14 cellular contexts compared by ENCODE assay signal in genomic region chr7:12256025-12256570, GRCh38. TPM values are rescaled to one million over a fixed set of nuclear protein-coding genes. Genes with fewer than 3 reads are reported as not detected.
A peak's percentile ranks its signal among the peaks of the same experiment; 100 is the strongest.
DNase-seq lines count a peak whose midpoint lies in the region; ATAC-seq and TF ChIP-seq lines count a peak whose summit lies in the region.
"Had no signal": no experiment of that assay in that cellular context is flagged by ENCODE, and none has a peak within 500 bp of the region (broad histone marks: within the 10 kb centered on the region; RNA-seq: fewer than 3 reads in every experiment).

No MANE protein-coding gene starts in this region.

- peaks cover 19% of the 10 kb centered on the region for H3K4me1 ChIP-seq in CD8-positive, alpha-beta T cell (ENCODE audit: insufficient read depth, low read length)
- H3K4me1 ChIP-seq in osteoblast (ENCODE audit: insufficient read depth, low read length), result no peaks in the 10 kb centered on the region

- peaks cover 4% of the 10 kb centered on the region for H3K27me3 Mint-ChIP-seq in CD8-positive, alpha-beta T cell (ENCODE audit: low read depth)

- H3K4me2 ChIP-seq in osteoblast (ENCODE audit: insufficient read depth, low read length), result no peak overlapping the region

- no peaks in the 10 kb centered on the region for H3K9me3 ChIP-seq in CD8-positive, alpha-beta T cell (ENCODE audit: low read length)
- no peaks in the 10 kb centered on the region for H3K9me3 ChIP-seq in osteoblast (ENCODE audit: low read depth, low read length)

- DNase-seq in CD8-positive, alpha-beta T cell, result no peak
- peak; percentile 42 for DNase-seq in HT1080 (ENCODE audit: low read depth)
- DNase-seq in astrocyte of the spinal cord (ENCODE audit: low read depth, low spot score), result peak; percentile 15
- peak; percentile 16 for DNase-seq in kidney epithelial cell (ENCODE audit: low read depth)
- DNase-seq in osteoblast (ENCODE audit: insufficient read length, low spot score, missing footprints), result no peak
- DNase-seq in cerebellar cortex (ENCODE audit: low spot score), result no peak
- no peak for DNase-seq in ureter (ENCODE audit: low spot score)
- DNase-seq: H7; naive B cell; NK-92 treated with Interleukin-12 subunit alpha and Interleukin-12 subunit beta, amount 100 ng/mL, for 24 hours; stimulated activated CD4-positive, alpha-beta T cell treated with anti-CD3 and anti-CD28 coated beads, Interleukin-4, amount 100 ng/mL, for 4 hours; stimulated activated naive CD4-positive, alpha-beta T cell treated with Interleukin-2 at 50 U/mL for 16 hours had no signal

- H4K20me1 ChIP-seq in osteoblast (ENCODE audit: insufficient read depth, low read length), result no peaks in the 10 kb centered on the region

- no peaks in the 10 kb centered on the region for H3K36me3 ChIP-seq in CD8-positive, alpha-beta T cell (ENCODE audit: insufficient read depth, low read length)
- H3K36me3 ChIP-seq in kidney epithelial cell (ENCODE audit: control insufficient read depth, insufficient read depth, low read length), result no peaks in the 10 kb centered on the region
- no peaks in the 10 kb centered on the region for H3K36me3 ChIP-seq in osteoblast (ENCODE audit: insufficient read depth, low read length)

- no peaks in the 10 kb centered on the region for H3K27me3 ChIP-seq in CD8-positive, alpha-beta T cell (ENCODE audit: insufficient read depth, low read length)
- H3K27me3 ChIP-seq in kidney epithelial cell (ENCODE audit: control insufficient read depth, insufficient read depth, low read length), result no peaks in the 10 kb centered on the region
- H3K27me3 ChIP-seq in osteoblast (ENCODE audit: insufficient read depth, low read length), result no peaks in the 10 kb centered on the region

- ATAC-seq in CD8-positive, alpha-beta T cell, result no peak
- no peak for ATAC-seq in GM18505 (IDR thresholded peaks at IDR 0.05; ENCODE audit: unreplicated experiment)

- no peak for TF ChIP-seq POLR2A in GM18505 (IDR thresholded peaks at IDR 0.05; ENCODE audit: borderline replicate concordance, extremely low read depth, insufficient read depth, insufficient read length)

- peaks cover 14% of the 10 kb centered on the region for H3K9me3 Mint-ChIP-seq in CD8-positive, alpha-beta T cell

- no peaks in the 10 kb centered on the region for H3K79me2 ChIP-seq in osteoblast (ENCODE audit: insufficient read depth, low read length)

- CTCF ChIA-PET in CD8-positive, alpha-beta T cell (lab: Charles Lee), result no interaction called here

- no peak overlapping the region for H2AFZ ChIP-seq in osteoblast (ENCODE audit: low read length)

- H3K4me1 Mint-ChIP-seq in CD8-positive, alpha-beta T cell (ENCODE audit: low read depth), result peaks cover 6% of the 10 kb centered on the region
- H3K4me1 Mint-ChIP-seq: naive B cell had no signal

- no peak for TF ChIP-seq CTCF in CD8-positive, alpha-beta T cell (IDR thresholded peaks at IDR 0.05)
- no peak for TF ChIP-seq CTCF in astrocyte of the spinal cord (IDR thresholded peaks at IDR 0.05; ENCODE audit: low read depth, low read length)
- TF ChIP-seq CTCF in kidney epithelial cell (IDR thresholded peaks at IDR 0.05; ENCODE audit: insufficient read depth, low read length, poor library complexity, severe bottlenecking), result no peak
- TF ChIP-seq CTCF in osteoblast (IDR thresholded peaks at IDR 0.05; ENCODE audit: extremely low read depth, low read depth, low read length), result no peak

- in situ Hi-C loops in astrocyte of the spinal cord (cut with HindIII; ENCODE audit: low sequenced_read_pairs), result no loop called here

- H3K27ac Mint-ChIP-seq in CD8-positive, alpha-beta T cell, result peak overlapping the region; percentile 28
- H3K27ac Mint-ChIP-seq: naive B cell had no signal

- no peak overlapping the region for H3K4me3 Mint-ChIP-seq in CD8-positive, alpha-beta T cell
- H3K4me3 Mint-ChIP-seq: naive B cell had no signal

- intact Hi-C loops in CD8-positive, alpha-beta T cell (cut with DNase I, micrococcal nuclease), result no loop called here

- H3K27ac ChIP-seq in CD8-positive, alpha-beta T cell (ENCODE audit: low read depth, low read length), result no peak overlapping the region
- no peak overlapping the region for H3K27ac ChIP-seq in osteoblast (ENCODE audit: low read depth, low read length)
- H3K27ac ChIP-seq: C4-2B had no signal

- H3K36me3 Mint-ChIP-seq in CD8-positive, alpha-beta T cell, result peaks cover 2% of the 10 kb centered on the region

- POLR2A ChIA-PET in CD8-positive, alpha-beta T cell (lab: Charles Lee), result interaction anchor here (1.2 to 1.3 kb wide), 2 partner anchors 27 to 45 kb away, joined by 3 to 4 read pairs; partner anchors contain the start of gene TMEM106B

- no peak overlapping the region for H3K4me3 ChIP-seq in CD8-positive, alpha-beta T cell (ENCODE audit: low read depth, low read length)
- H3K4me3 ChIP-seq in astrocyte of the spinal cord (ENCODE audit: low read depth, low read length) (no peak overlapping the region), kidney epithelial cell (ENCODE audit: low read depth, low read length) (no peak overlapping the region), osteoblast (ENCODE audit: insufficient read depth, low read length) (no peak overlapping the region)

RNA-seq across cellular contexts. Expression of gene TMEM106B, which starts 45.0 kb away (rescaled TPM):
- total RNA-seq in CD8-positive, alpha-beta T cell, result 10 to 100 TPM; 15.0 to 17.3 TPM
- total RNA-seq in HT1080 (2014; rRNA removed; shearing (Covaris generic)), result 27.5 and 27.9 TPM in 2 replicates
- 50.4 and 57.2 TPM in 2 replicates for polyA plus RNA-seq in HT1080 (2015; cell fraction: cytosol; rRNA removed)
- 41.2 and 48.7 TPM in 2 replicates for polyA plus RNA-seq in HT1080 (2015; cell fraction: nucleus; rRNA removed)
- total RNA-seq in kidney epithelial cell, result 128 and 146 TPM in 2 replicates
- 61.9 and 73.1 TPM in 2 replicates for total RNA-seq in osteoblast
- 56.6 TPM for total RNA-seq in ureter

Comparison
In these comparisons a context has a peak if more than half of its experiments do, and no peak if none do; other contexts are left out.
1. DNase-seq: peak in HT1080 (single experiment), astrocyte of the spinal cord (single experiment) and kidney epithelial cell (single experiment); none in CD8-positive, alpha-beta T cell (0 of 7), osteoblast (single experiment), cerebellar cortex (single experiment) and ureter (single experiment).